Comparison of ENCODE assay signal across 10 cellular contexts in the genomic region with DNA sequence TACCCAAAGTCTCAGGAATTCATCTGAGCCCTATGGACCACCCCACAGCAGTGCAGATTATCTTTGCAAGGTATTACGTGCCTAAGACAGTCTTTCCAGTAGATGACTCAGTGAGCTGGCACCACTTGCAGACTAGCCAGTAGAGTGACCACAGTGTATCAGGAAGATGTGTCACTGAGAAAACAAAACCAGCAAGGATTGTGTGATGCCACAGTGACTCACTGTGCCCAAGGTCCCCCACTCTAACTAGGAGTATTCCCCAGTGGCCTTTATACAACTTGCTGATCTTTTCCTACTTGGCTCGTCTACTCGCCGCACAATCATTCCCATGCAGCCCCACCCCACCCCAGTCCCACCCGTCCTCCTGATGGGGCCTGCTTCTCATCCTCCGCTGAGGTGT. TPM values are rescaled to one million over a fixed set of nuclear protein-coding genes. Genes with fewer than 3 reads are reported as not detected.
DNase-seq lines count a peak whose midpoint lies in the region; ATAC-seq and TF ChIP-seq lines count a peak whose summit lies in the region.
"Had no signal": no experiment of that assay in that cellular context is flagged by ENCODE, and none has a peak within 500 bp of the region (broad histone marks: within the 10 kb centered on the region; RNA-seq: fewer than 3 reads in every experiment).

No MANE protein-coding gene starts in this region.

- H3K27me3 ChIP-seq in right cardiac atrium (ENCODE audit: control insufficient read depth, insufficient read depth) (no peaks in the 10 kb centered on the region), thoracic aorta (replicated peaks; ENCODE audit: insufficient read depth) (no peaks in the 10 kb centered on the region)

- intact Hi-C loops in right cardiac atrium (cut with DNase I) (no loop called here), Right ventricle myocardium inferior (cut with DNase I) (no loop called here)

- H3K27ac ChIP-seq in right cardiac atrium (ENCODE audit: low read length) (no peak overlapping the region), thoracic aorta (no peak overlapping the region), coronary artery (no peak overlapping the region)

- peak in 1 of 3 donors; percentile 22 for DNase-seq in right cardiac atrium
- no peak for DNase-seq in Right ventricle myocardium inferior (ENCODE audit: missing footprints)
- peak; percentile 81 for DNase-seq in fibroblast of villous mesenchyme (ENCODE audit: low read depth)
- DNase-seq in thoracic aorta (ENCODE audit: low spot score) = peak; percentile 72
- DNase-seq in anterior cingulate cortex (lab: John Stamatoyannopoulos, UW) = no peak
- no peak for DNase-seq in coronary artery (ENCODE audit: low spot score)
- no peak for DNase-seq in DMS79 treated with DMSO at 0.1 percent for 48 hours (lab: John Stamatoyannopoulos, UW)
- DNase-seq: caudate nucleus had no signal

- 65% methylated on average over 6 of the region's 6 CpGs for WGBS in right cardiac atrium

- ATAC-seq in right cardiac atrium = peak; percentile 22 to 82
- ATAC-seq in Right ventricle myocardium inferior = no peak
- ATAC-seq in SK-N-SH treated with all-trans-retinoic acid at 6 μM for 48 hours = peak; percentile 84
- peak; percentile 63 for ATAC-seq in thoracic aorta (ENCODE audit: insufficient number of reproducible peaks, low FRiP score, low read depth)

- H3K4me1 ChIP-seq in right cardiac atrium (ENCODE audit: control insufficient read depth, insufficient read depth, low read length) (no peaks in the 10 kb centered on the region), thoracic aorta (ENCODE audit: control insufficient read depth in 1 of 2, low read depth in 2 of 2) (peaks cover 0 to 25% of the 10 kb centered on the region in 2 donors)

- H3K9me3 ChIP-seq in right cardiac atrium (ENCODE audit: control insufficient read depth, low read length) (no peaks in the 10 kb centered on the region), thoracic aorta (no peaks in the 10 kb centered on the region)

- no peak overlapping the region for H3K4me3 ChIP-seq in right cardiac atrium (ENCODE audit: low read length)
- no peak overlapping the region for H3K4me3 ChIP-seq in fibroblast of villous mesenchyme (ENCODE audit: low read depth, low read length)
- no peak overlapping the region for H3K4me3 ChIP-seq in thoracic aorta
- H3K4me3 ChIP-seq in coronary artery = no peak overlapping the region

- H3K36me3 ChIP-seq in thoracic aorta = no peaks in the 10 kb centered on the region

- TF ChIP-seq CTCF in fibroblast of villous mesenchyme (IDR thresholded peaks at IDR 0.05; ENCODE audit: insufficient read depth, low read depth, low read length) = no peak
- TF ChIP-seq CTCF in thoracic aorta (IDR thresholded peaks at IDR 0.05) = no peak
- no peak for TF ChIP-seq CTCF in coronary artery (IDR thresholded peaks at IDR 0.05)

TF ChIP-seq in SK-N-SH treated with all-trans-retinoic acid at 6 μM for 48 hours, 23 proteins besides CTCF, POLR2A, EP300 and RAD21:
- TF ChIP-seq ESRRG (CRISPR knock-in tag; IDR thresholded peaks at IDR 0.05) = no peak
- TF ChIP-seq ZC3H10 (CRISPR knock-in tag; IDR thresholded peaks at IDR 0.05) = no peak
- no peak for TF ChIP-seq ZFP30 (CRISPR knock-in tag; IDR thresholded peaks at IDR 0.05)
- no peak for TF ChIP-seq ZNF565 (CRISPR knock-in tag; conservative IDR thresholded peaks at IDR 0.05; ENCODE audit: low read depth)
- no peak for TF ChIP-seq PPARA (CRISPR knock-in tag; IDR thresholded peaks at IDR 0.05; ENCODE audit: borderline replicate concordance)
- TF ChIP-seq CREB5 (CRISPR knock-in tag; IDR thresholded peaks at IDR 0.05; ENCODE audit: low read depth) = no peak
- TF ChIP-seq CSRNP3 (CRISPR knock-in tag; IDR thresholded peaks at IDR 0.05) = no peak
- TF ChIP-seq ARNTL (CRISPR knock-in tag; IDR thresholded peaks at IDR 0.05; ENCODE audit: borderline replicate concordance, low read depth) = no peak
- no peak for TF ChIP-seq SNAI2 (CRISPR knock-in tag; IDR thresholded peaks at IDR 0.05)
- no peak for TF ChIP-seq OSR1 (CRISPR knock-in tag; IDR thresholded peaks at IDR 0.05)
- TF ChIP-seq TOX (CRISPR knock-in tag; IDR thresholded peaks at IDR 0.05; ENCODE audit: borderline replicate concordance) = no peak
- TF ChIP-seq CSDC2 (CRISPR knock-in tag; IDR thresholded peaks at IDR 0.05) = no peak
- TF ChIP-seq ZNF70 (CRISPR knock-in tag; IDR thresholded peaks at IDR 0.05) = no peak
- no peak for TF ChIP-seq PATZ1 (CRISPR knock-in tag; IDR thresholded peaks at IDR 0.05; ENCODE audit: borderline replicate concordance)
- no peak for TF ChIP-seq ZNF8 (CRISPR knock-in tag; IDR thresholded peaks at IDR 0.05)
- no peak for TF ChIP-seq RARB (CRISPR knock-in tag; IDR thresholded peaks at IDR 0.05)
- TF ChIP-seq, protein P1, sequence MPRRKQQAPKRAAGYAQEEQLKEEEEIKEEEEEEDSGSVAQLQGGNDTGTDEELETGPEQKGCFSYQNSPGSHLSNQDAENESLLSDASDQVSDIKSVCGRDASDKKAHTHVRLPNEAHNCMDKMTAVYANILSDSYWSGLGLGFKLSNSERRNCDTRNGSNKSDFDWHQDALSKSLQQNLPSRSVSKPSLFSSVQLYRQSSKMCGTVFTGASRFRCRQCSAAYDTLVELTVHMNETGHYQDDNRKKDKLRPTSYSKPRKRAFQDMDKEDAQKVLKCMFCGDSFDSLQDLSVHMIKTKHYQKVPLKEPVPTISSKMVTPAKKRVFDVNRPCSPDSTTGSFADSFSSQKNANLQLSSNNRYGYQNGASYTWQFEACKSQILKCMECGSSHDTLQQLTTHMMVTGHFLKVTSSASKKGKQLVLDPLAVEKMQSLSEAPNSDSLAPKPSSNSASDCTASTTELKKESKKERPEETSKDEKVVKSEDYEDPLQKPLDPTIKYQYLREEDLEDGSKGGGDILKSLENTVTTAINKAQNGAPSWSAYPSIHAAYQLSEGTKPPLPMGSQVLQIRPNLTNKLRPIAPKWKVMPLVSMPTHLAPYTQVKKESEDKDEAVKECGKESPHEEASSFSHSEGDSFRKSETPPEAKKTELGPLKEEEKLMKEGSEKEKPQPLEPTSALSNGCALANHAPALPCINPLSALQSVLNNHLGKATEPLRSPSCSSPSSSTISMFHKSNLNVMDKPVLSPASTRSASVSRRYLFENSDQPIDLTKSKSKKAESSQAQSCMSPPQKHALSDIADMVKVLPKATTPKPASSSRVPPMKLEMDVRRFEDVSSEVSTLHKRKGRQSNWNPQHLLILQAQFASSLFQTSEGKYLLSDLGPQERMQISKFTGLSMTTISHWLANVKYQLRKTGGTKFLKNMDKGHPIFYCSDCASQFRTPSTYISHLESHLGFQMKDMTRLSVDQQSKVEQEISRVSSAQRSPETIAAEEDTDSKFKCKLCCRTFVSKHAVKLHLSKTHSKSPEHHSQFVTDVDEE (CRISPR knock-in tag; IDR thresholded peaks at IDR 0.05) = no peak
- TF ChIP-seq ZFP3 (CRISPR knock-in tag; IDR thresholded peaks at IDR 0.05) = no peak
- no peak for TF ChIP-seq GLIS3 (CRISPR knock-in tag; IDR thresholded peaks at IDR 0.05)

RNA-seq across cellular contexts. Expression of gene PRKCA, which starts 26.8 kb away (rescaled TPM):
- total RNA-seq in right cardiac atrium = 1 to 10 TPM; 5.0 to 8.0 (median 6.9) TPM
- 2.2 TPM for polyA plus RNA-seq in right cardiac atrium
- total RNA-seq in Right ventricle myocardium inferior = 6.9 TPM
- 50.9 and 60.5 TPM in 2 replicates for total RNA-seq in fibroblast of villous mesenchyme
- total RNA-seq in thoracic aorta = 10 to 100 TPM in 1 of 2 donors, 1 to 10 TPM in 1; 9.1 to 11.6 TPM

RNA-seq across cellular contexts. Expression of gene APOH, which starts 46.4 kb away (rescaled TPM):
- total RNA-seq in right cardiac atrium (1 to 10 TPM in 1 of 4 donors, not detected in 3; 1.3 TPM), Right ventricle myocardium inferior (not detected), fibroblast of villous mesenchyme (not detected in 2 replicates), thoracic aorta (not detected)
- polyA plus RNA-seq in right cardiac atrium = 0.11 TPM
- total RNA-seq: mononuclear cell had no signal

Comparison
In these comparisons a context has a peak if more than half of its experiments do, and no peak if none do; other contexts are left out.
1. DNase-seq: peak in fibroblast of villous mesenchyme (single experiment) and thoracic aorta (single experiment); none in Right ventricle myocardium inferior (single experiment), anterior cingulate cortex (0 of 58), coronary artery (single experiment) and DMS79 treated with DMSO at 0.1 percent for 48 hours (single experiment).